27 cellular contexts compared by ENCODE assay signal in genomic region chr9:99063522-99063921, GRCh38.
"Had no signal": no experiment of that assay in that cellular context is flagged by ENCODE, and none has a peak within 500 bp of the region (broad histone marks: within the 10 kb centered on the region; RNA-seq: fewer than 3 reads in every experiment).

No MANE protein-coding gene starts in this region.

- H3K36me3 Mint-ChIP-seq: activated naive CD4-positive, alpha-beta T cell treated with anti-CD3 and anti-CD28 coated beads, Interleukin-2, amount 50 U/mL, for 72 hours; brain had no signal

- DNase-seq: activated B cell treated with CpG ODN at 0.5 μM for 24 hours; activated CD4-positive, alpha-beta T cell treated with anti-CD3 and anti-CD28 coated beads for 48 hours; activated CD4-positive, alpha-beta T cell treated with anti-CD3 and anti-CD28 coated beads, Interleukin-2, amount 50 U/mL, for 1 hour; activated CD4-positive, alpha-beta T cell treated with anti-CD3 and anti-CD28 coated beads, Interleukin-2, amount 50 U/mL, for 48 hours; activated CD8-positive, alpha-beta memory T cell treated with anti-CD3 and anti-CD28 coated beads, Interleukin-2, amount 50 U/mL, for 48 hours; activated gamma-delta T cell; activated naive CD4-positive, alpha-beta T cell; activated naive CD4-positive, alpha-beta T cell treated with anti-CD3 and anti-CD28 coated beads, Interleukin-2, amount 10 ng/mL, durations not matched to agents 7 days and 5 days; activated naive CD8-positive, alpha-beta T cell treated with anti-CD3 and anti-CD28 coated beads, Interleukin-2, amount 10 ng/mL, durations not matched to agents 7 days and 5 days; activated T-cell treated with anti-CD3 and anti-CD28 coated beads for 4 hours; activated T-cell treated with anti-CD3 and anti-CD28 coated beads, Interleukin-2, amount 50 U/mL, for 24 hours; activated T-cell treated with anti-CD3 and anti-CD28 coated beads, Interleukin-2, amount 50 U/mL, for 72 hours; colonic mucosa; dorsolateral prefrontal cortex; effector memory CD4-positive, alpha-beta T cell; endodermal cell; foreskin fibroblast; T-helper 1 cell; T-helper 17 cell; T1000; WERI-Rb-1 had no signal

- H3K27ac Mint-ChIP-seq: activated B cell treated with CpG ODN at 0.5 μM for 24 hours; activated naive CD4-positive, alpha-beta T cell treated with anti-CD3 and anti-CD28 coated beads, Interleukin-2, amount 10 ng/mL, durations not matched to agents 7 days and 5 days; activated T-cell treated with anti-CD3 and anti-CD28 coated beads, Interleukin-2, amount 50 U/mL, for 24 hours; activated T-cell treated with anti-CD3 and anti-CD28 coated beads, Interleukin-2, amount 50 U/mL, for 72 hours; brain; endodermal cell; T-helper 17 cell; T-helper 2 cell treated with Interferon-gamma antibody and Interleukin-4, amounts not matched to agents 5 μg/mL and 100 μg/mL, for 36 hours had no signal

- H3K4me3 Mint-ChIP-seq: activated B cell treated with CpG ODN at 0.5 μM for 24 hours; activated naive CD4-positive, alpha-beta T cell treated with anti-CD3 and anti-CD28 coated beads, Interleukin-2, amount 10 ng/mL, durations not matched to agents 7 days and 5 days; activated naive CD8-positive, alpha-beta T cell treated with anti-CD3 and anti-CD28 coated beads, Interleukin-2, amount 10 ng/mL, durations not matched to agents 7 days and 5 days; activated T-cell treated with anti-CD3 and anti-CD28 coated beads, Interleukin-2, amount 50 U/mL, for 24 hours; activated T-cell treated with anti-CD3 and anti-CD28 coated beads, Interleukin-2, amount 50 U/mL, for 72 hours; brain; endodermal cell; T-helper 17 cell; T-helper 2 cell treated with Interferon-gamma antibody and Interleukin-4, amounts not matched to agents 5 μg/mL and 100 μg/mL, for 36 hours had no signal

- ATAC-seq: activated CD4-positive, CD25-positive, alpha-beta regulatory T cell treated with anti-CD3 and anti-CD28 coated beads, Interleukin-2, amount 50 U/mL, for 24 hours; activated T-cell treated with anti-CD3 and anti-CD28 coated beads, Interleukin-2, amount 50 U/mL, for 72 hours; esophagus mucosa; T-helper 17 cell had no signal

- H3K4me1 Mint-ChIP-seq: brain had no signal

- H3K4me1 ChIP-seq: ascending aorta, colonic mucosa had no signal

- H3K36me3 ChIP-seq: ascending aorta, colonic mucosa, WERI-Rb-1 had no signal

- H3K27me3 Mint-ChIP-seq: activated B cell treated with CpG ODN at 0.5 μM for 24 hours; activated T-cell treated with anti-CD3 and anti-CD28 coated beads, Interleukin-2, amount 50 U/mL, for 24 hours; T-helper 17 cell had no signal

- H3K9me3 Mint-ChIP-seq: activated B cell treated with CpG ODN at 0.5 μM for 24 hours; activated naive CD4-positive, alpha-beta T cell treated with anti-CD3 and anti-CD28 coated beads, Interleukin-2, amount 10 ng/mL, durations not matched to agents 7 days and 5 days; activated naive CD4-positive, alpha-beta T cell treated with anti-CD3 and anti-CD28 coated beads, Interleukin-2, amount 50 U/mL, for 72 hours; activated naive CD8-positive, alpha-beta T cell treated with anti-CD3 and anti-CD28 coated beads, Interleukin-2, amount 10 ng/mL, durations not matched to agents 7 days and 5 days; activated T-cell treated with anti-CD3 and anti-CD28 coated beads, Interleukin-2, amount 50 U/mL, for 24 hours; activated T-cell treated with anti-CD3 and anti-CD28 coated beads, Interleukin-2, amount 50 U/mL, for 72 hours; endodermal cell; T-helper 2 cell treated with Interferon-gamma antibody and Interleukin-4, amounts not matched to agents 5 μg/mL and 100 μg/mL, for 36 hours had no signal

- H3K27me3 ChIP-seq: ascending aorta, colonic mucosa had no signal

- H3K27ac ChIP-seq: ascending aorta, colonic mucosa, WERI-Rb-1 had no signal

- H3K4me3 ChIP-seq: ascending aorta, colonic mucosa, dorsolateral prefrontal cortex had no signal

- H3K9me3 ChIP-seq: ascending aorta, colonic mucosa had no signal
